32 cellular contexts compared by ENCODE assay signal in genomic region chr9:76642701-76643209, GRCh38.
DNase-seq lines count a peak whose midpoint lies in the region; ATAC-seq, FAIRE-seq and TF ChIP-seq lines count a peak whose summit lies in the region.
"Had no signal": no experiment of that assay in that cellular context is flagged by ENCODE, and none has a peak within 500 bp of the region (broad histone marks: within the 10 kb centered on the region; RNA-seq: fewer than 3 reads in every experiment).

No MANE protein-coding gene starts in this region.

- H3K79me1 ChIP-seq in trophoblast cell (ENCODE audit: low read length): no peaks in the 10 kb centered on the region

- TF ChIP-seq POLR2A in GM12891 (IDR thresholded peaks at IDR 0.05; ENCODE audit: low read depth, low read length): no peak

- peak overlapping the region; percentile 97 for H3K27ac Mint-ChIP-seq in dendritic cell treated with granulocyte-macrophage colony-stimulating factor and Interleukin-4, amounts not matched to agents 40 ng/mL and 50 ng/mL, for 4 days
- H3K27ac Mint-ChIP-seq: activated CD4-positive, alpha-beta T cell treated with anti-CD3 and anti-CD28 coated beads, Interleukin-2, amount 10 ng/mL, durations not matched to agents 24 days and 14 days; activated T-helper 2 cell treated with anti-CD3 and anti-CD28 coated beads, Interferon-gamma antibody, Interleukin-2, Interleukin-4, amounts not matched to agents 10 μg/mL and 5 μg/mL and 100 μg/mL, durations not matched to agents 14 hours and 24 hours and 36 hours; CD4-positive, CD25-positive, alpha-beta regulatory T cell had no signal

- FAIRE-seq in GM12891 (lab: Jason Lieb, UNC): peak; percentile 92
- FAIRE-seq: GM18507 had no signal

- peaks cover 37% of the 10 kb centered on the region for H3K36me3 Mint-ChIP-seq in dendritic cell treated with granulocyte-macrophage colony-stimulating factor and Interleukin-4, amounts not matched to agents 40 ng/mL and 50 ng/mL, for 4 days (ENCODE audit: low read depth)
- H3K36me3 Mint-ChIP-seq: CD4-positive, CD25-positive, alpha-beta regulatory T cell had no signal

- H3K27me3 Mint-ChIP-seq in dendritic cell treated with granulocyte-macrophage colony-stimulating factor and Interleukin-4, amounts not matched to agents 40 ng/mL and 50 ng/mL, for 4 days: no peaks in the 10 kb centered on the region

- H3F3A ChIP-seq in Loucy (ENCODE audit: low read depth): no peaks in the 10 kb centered on the region

- H2AFZ ChIP-seq in Loucy (ENCODE audit: low read length) (no peak overlapping the region), trophoblast cell (ENCODE audit: insufficient read depth, low read length, poor library complexity) (no peak overlapping the region)

- peak overlapping the region; percentile 58 for H3K4me2 ChIP-seq in Loucy (ENCODE audit: low read depth, low read length, poor library complexity, severe bottlenecking)
- no peak overlapping the region for H3K4me2 ChIP-seq in trophoblast cell (ENCODE audit: low read length)

- H4K8ac ChIP-seq in trophoblast cell (ENCODE audit: low read depth, low read length): no peak overlapping the region

- H3K4me3 ChIP-seq in Loucy (ENCODE audit: low read length, poor library complexity, severe bottlenecking) (no peak overlapping the region), trophoblast cell (ENCODE audit: low read depth, low read length) (no peak overlapping the region), tibial artery (no peak overlapping the region)
- H3K4me3 ChIP-seq: sigmoid colon, SJSA1, upper lobe of left lung had no signal

- TF ChIP-seq CTCF in Loucy (conservative IDR thresholded peaks at IDR 0.05; ENCODE audit: low read length): no peak
- TF ChIP-seq CTCF in tibial artery (IDR thresholded peaks at IDR 0.05): no peak

- H3K4me1 ChIP-seq in Loucy (ENCODE audit: insufficient read depth, low read length, poor library complexity, severe bottlenecking) (peaks cover 61% of the 10 kb centered on the region), trophoblast cell (ENCODE audit: control insufficient read depth in 1 of 2, insufficient read depth in 2 of 2, low read length in 2 of 2) (peaks cover 3 to 4% of the 10 kb centered on the region in 2 experiments), tibial artery (peaks cover 0 to 23% (median 12%) of the 10 kb centered on the region in 4 donors)

- H3K4me3 Mint-ChIP-seq in dendritic cell treated with granulocyte-macrophage colony-stimulating factor and Interleukin-4, amounts not matched to agents 40 ng/mL and 50 ng/mL, for 4 days: peak overlapping the region; percentile 2
- H3K4me3 Mint-ChIP-seq: activated CD4-positive, alpha-beta T cell treated with anti-CD3 and anti-CD28 coated beads, Interleukin-2, amount 10 ng/mL, durations not matched to agents 24 days and 14 days; CD4-positive, CD25-positive, alpha-beta regulatory T cell had no signal

- H4K12ac ChIP-seq in trophoblast cell (ENCODE audit: low read depth, low read length): no peak overlapping the region

- no peak overlapping the region for H2AK5ac ChIP-seq in trophoblast cell (ENCODE audit: low read length)

- no CpG with 5 or more reads among the region's 5 CpGs for WGBS in trophoblast cell (ENCODE audit: extremely low coverage, insufficient coverage, insufficient read length)

- peaks cover 9% of the 10 kb centered on the region; the same call in 1 of the 2 replicates for H3K36me3 ChIP-seq in Loucy (ENCODE audit: insufficient read depth, low read length)
- H3K36me3 ChIP-seq in trophoblast cell (ENCODE audit: control insufficient read depth in 1 of 2, insufficient read depth in 2 of 2, low read length in 2 of 2): no peaks in the 10 kb centered on the region
- peaks cover 49 to 57% (median 53%) of the 10 kb centered on the region in 3 donors for H3K36me3 ChIP-seq in tibial artery
- H3K36me3 ChIP-seq: brain microvascular endothelial cell, SJSA1, upper lobe of left lung had no signal

- intact Hi-C loops in dendritic cell treated with granulocyte-macrophage colony-stimulating factor and Interleukin-4, amounts not matched to agents 40 ng/mL and 50 ng/mL, for 4 days (cut with micrococcal nuclease): no loop called here
- intact Hi-C loops in tibial artery (cut with DNase I; ENCODE audit: low total_unique reads): no loop called here

- no peak overlapping the region for H2BK12ac ChIP-seq in trophoblast cell (ENCODE audit: low read length)

- no peak for DNase-seq in GM12891 (ENCODE audit: insufficient read length, low spot score)
- peak; percentile 15 to 42 for DNase-seq in trophoblast cell
- no peak for DNase-seq in tibial artery
- DNase-seq in NCI-H2227 treated with DMSO at 0.1 percent for 48 hours (lab: John Stamatoyannopoulos, UW): no peak
- DNase-seq: activated CD4-positive, alpha-beta T cell treated with anti-CD3 and anti-CD28 coated beads, Interleukin-2, amount 10 ng/mL, durations not matched to agents 24 days and 14 days; activated CD8-positive, alpha-beta memory T cell treated with anti-CD3 and anti-CD28 coated beads for 24 hours; activated naive CD4-positive, alpha-beta T cell treated with anti-CD3 and anti-CD28 coated beads, Interleukin-2, amount 50 U/mL, for 16 hours; activated T-cell treated with anti-CD3 and anti-CD28 coated beads for 4 hours; amygdala; brain microvascular endothelial cell; Calu3; CD4-positive, CD25-positive, alpha-beta regulatory T cell; effector CD4-positive, alpha-beta T cell; GOT3; hippocampal formation; left colon; mesenchymal stem cell; NCI-H1436 treated with DMSO at 0.1 percent for 48 hours; NCI-H2081 treated with DMSO at 0.1 percent for 48 hours; NCI-H226; NCI-H748 treated with DMSO at 0.1 percent for 48 hours; sigmoid colon; stimulated activated CD4-positive, alpha-beta T cell treated with anti-CD3 and anti-CD28 coated beads, Interleukin-4, amount 100 ng/mL, for 24 hours; T-helper 9 cell; upper lobe of left lung had no signal

- H3K9ac ChIP-seq in Loucy (ENCODE audit: low read depth, low read length, poor library complexity, severe bottlenecking) (peak overlapping the region; percentile 63), trophoblast cell (ENCODE audit: low read length) (no peak overlapping the region)

- H3K4me1 Mint-ChIP-seq in dendritic cell treated with granulocyte-macrophage colony-stimulating factor and Interleukin-4, amounts not matched to agents 40 ng/mL and 50 ng/mL, for 4 days (ENCODE audit: low read depth): peaks cover 40% of the 10 kb centered on the region

- H4K91ac ChIP-seq in trophoblast cell (ENCODE audit: low read depth, low read length): no peak overlapping the region

- H2BK120ac ChIP-seq in trophoblast cell (ENCODE audit: insufficient read depth, low read length, poor library complexity): no peak overlapping the region

- no peaks in the 10 kb centered on the region for H3K9me3 Mint-ChIP-seq in dendritic cell treated with granulocyte-macrophage colony-stimulating factor and Interleukin-4, amounts not matched to agents 40 ng/mL and 50 ng/mL, for 4 days
- H3K9me3 Mint-ChIP-seq: activated CD4-positive, alpha-beta T cell treated with anti-CD3 and anti-CD28 coated beads, Interleukin-2, amount 10 ng/mL, durations not matched to agents 24 days and 14 days; activated T-helper 2 cell treated with anti-CD3 and anti-CD28 coated beads, Interferon-gamma antibody, Interleukin-2, Interleukin-4, amounts not matched to agents 10 μg/mL and 5 μg/mL and 100 μg/mL, durations not matched to agents 14 hours and 24 hours and 36 hours had no signal

- H3K79me2 ChIP-seq in Loucy (ENCODE audit: insufficient read depth, low read length): peaks cover 28% of the 10 kb centered on the region
- no peaks in the 10 kb centered on the region for H3K79me2 ChIP-seq in trophoblast cell (ENCODE audit: control insufficient read depth, insufficient read depth, low read length, poor library complexity)

- H2BK5ac ChIP-seq in trophoblast cell (ENCODE audit: low read depth, low read length, poor library complexity): no peak overlapping the region

- H3K14ac ChIP-seq in trophoblast cell (ENCODE audit: low read length): no peak overlapping the region

- H3K27me3 ChIP-seq in Loucy (ENCODE audit: insufficient read depth, low read length, poor library complexity, severe bottlenecking) (no peaks in the 10 kb centered on the region), trophoblast cell (ENCODE audit: insufficient read depth, low read length) (no peaks in the 10 kb centered on the region), tibial artery (no peaks in the 10 kb centered on the region)
- H3K27me3 ChIP-seq: brain microvascular endothelial cell, sigmoid colon, SJSA1, upper lobe of left lung had no signal

- ATAC-seq in HG03521 (IDR thresholded peaks at IDR 0.05; ENCODE audit: unreplicated experiment): no peak
- ATAC-seq: left colon had no signal

- H3K9me2 ChIP-seq in Loucy (replicated peaks; ENCODE audit: low read depth, low read length): no peaks in the 10 kb centered on the region

- H3K4ac ChIP-seq in trophoblast cell (ENCODE audit: low read depth, low read length): no peak overlapping the region

- H3K27ac ChIP-seq in trophoblast cell (ENCODE audit: low read depth, low read length) (no peak overlapping the region), tibial artery (no peak overlapping the region)
- H3K27ac ChIP-seq: brain microvascular endothelial cell, RWPE1, SJSA1 had no signal

- H3K18ac ChIP-seq in trophoblast cell (ENCODE audit: low read length): no peak overlapping the region

- no peaks in the 10 kb centered on the region for H4K20me1 ChIP-seq in Loucy (ENCODE audit: insufficient read depth, low read length, poor library complexity, severe bottlenecking)

- H3K23ac ChIP-seq in trophoblast cell (ENCODE audit: low read length): no peak overlapping the region

- H3K9me3 ChIP-seq in Loucy (ENCODE audit: insufficient read depth, low read depth, low read length): no peaks in the 10 kb centered on the region
- no peaks in the 10 kb centered on the region for H3K9me3 ChIP-seq in trophoblast cell (ENCODE audit: insufficient read depth, low read depth, low read length)
- no peaks in the 10 kb centered on the region for H3K9me3 ChIP-seq in tibial artery
- H3K9me3 ChIP-seq: sigmoid colon, SJSA1, upper lobe of left lung had no signal

TF ChIP-seq in GM12891, 5 proteins besides CTCF, POLR2A, EP300 and RAD21:
- no peak for TF ChIP-seq PAX5 (IDR thresholded peaks at IDR 0.05; ENCODE audit: insufficient read depth, low read length, severe bottlenecking)
- TF ChIP-seq TAF1 (IDR thresholded peaks at IDR 0.05; ENCODE audit: low read depth, low read length): no peak
- TF ChIP-seq POLR2AphosphoS5 (IDR thresholded peaks at IDR 0.05; ENCODE audit: low read depth, low read length): no peak
- TF ChIP-seq SPI1 (IDR thresholded peaks at IDR 0.05; ENCODE audit: low read depth, low read length): no peak
- no peak for TF ChIP-seq POU2F2 (IDR thresholded peaks at IDR 0.05; ENCODE audit: low read depth, low read length)

Comparison
In these comparisons a context has a peak if more than half of its experiments do, and no peak if none do; other contexts are left out.
1. DNase-seq: peak in trophoblast cell (2 of 2); none in GM12891 (single experiment), tibial artery (0 of 2) and NCI-H2227 treated with DMSO at 0.1 percent for 48 hours (single experiment).